Comparison of ENCODE assay signal across 16 cellular contexts in the genomic region with DNA sequence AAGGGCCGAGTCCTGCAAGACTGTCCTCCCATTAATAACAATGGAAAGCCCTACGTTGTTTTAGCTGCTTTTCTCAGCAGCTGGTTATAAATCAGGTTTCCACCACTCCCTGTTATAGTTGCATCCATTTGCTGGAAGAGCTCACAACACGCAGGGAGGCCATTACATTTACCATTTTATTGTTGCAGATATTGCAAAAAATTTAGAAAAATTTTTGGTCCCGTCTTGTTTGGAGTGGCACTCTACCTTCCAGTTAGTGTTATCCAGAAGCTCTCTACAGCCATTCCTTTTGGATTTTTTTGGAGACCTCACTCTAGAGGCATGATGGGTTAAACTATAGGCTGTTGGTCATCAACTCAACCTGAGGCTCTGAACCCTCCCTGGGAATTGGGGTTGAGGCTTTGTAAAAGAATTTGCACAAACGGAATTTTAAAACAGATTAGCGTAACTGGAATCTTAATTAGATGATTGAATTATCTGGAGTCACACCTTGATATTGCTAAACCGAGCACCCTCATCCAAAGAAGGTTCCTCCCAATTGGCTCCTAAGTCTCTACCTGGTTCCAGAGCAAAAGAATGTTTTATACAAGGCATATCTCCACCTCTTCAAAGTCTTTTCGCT.
DNase-seq lines count a peak whose midpoint lies in the region; ATAC-seq, FAIRE-seq and TF ChIP-seq lines count a peak whose summit lies in the region.
"Had no signal": no experiment of that assay in that cellular context is flagged by ENCODE, and none has a peak within 500 bp of the region (broad histone marks: within the 10 kb centered on the region; RNA-seq: fewer than 3 reads in every experiment).

No MANE protein-coding gene starts in this region.

- no peak overlapping the region for H4K8ac ChIP-seq in mesendoderm (ENCODE audit: low read depth, low read length)

- no peak overlapping the region for H3K4me3 ChIP-seq in endothelial cell of umbilical vein (replicated peaks in 1 of 3; ENCODE audit: insufficient read depth in 1 of 3, low read depth in 1 of 3, low read length in 3 of 3)
- peak overlapping the region; percentile 0 for H3K4me3 ChIP-seq in mesendoderm (ENCODE audit: low read length)
- H3K4me3 ChIP-seq in adrenal gland = no peak overlapping the region

- H3K36me3 Mint-ChIP-seq in activated naive CD8-positive, alpha-beta T cell treated with anti-CD3 and anti-CD28 coated beads for 36 hours = no peaks in the 10 kb centered on the region
- H3K36me3 Mint-ChIP-seq: activated naive CD4-positive, alpha-beta T cell treated with anti-CD3 and anti-CD28 coated beads, Interleukin-2, amount 10 ng/mL, durations not matched to agents 7 days and 5 days had no signal

- no peak overlapping the region for H2BK5ac ChIP-seq in mesendoderm (ENCODE audit: low read length)

- no peaks in the 10 kb centered on the region for H3K4me1 ChIP-seq in endothelial cell of umbilical vein (ENCODE audit: control insufficient read depth, extremely low read depth, insufficient read depth, low read length)
- H3K4me1 ChIP-seq in mesendoderm (ENCODE audit: control insufficient read depth, low read depth, low read length) = no peaks in the 10 kb centered on the region
- H3K4me1 ChIP-seq in adrenal gland (replicated peaks in 1 of 2) = no peaks in the 10 kb centered on the region

- POLR2A ChIA-PET in endothelial cell of umbilical vein (lab: Charles Lee) = no interaction called here

- no peak overlapping the region for H3K4ac ChIP-seq in mesendoderm (ENCODE audit: low read depth, low read length)

- no peak overlapping the region for H2BK120ac ChIP-seq in mesendoderm (ENCODE audit: low read depth, low read length)

- H3K27me3 ChIP-seq in endothelial cell of umbilical vein (ENCODE audit: control insufficient read depth in 2 of 2, insufficient read depth in 2 of 2, low read length in 2 of 2) = no peaks in the 10 kb centered on the region
- no peaks in the 10 kb centered on the region for H3K27me3 ChIP-seq in mesendoderm (ENCODE audit: insufficient read depth, low read length, poor library complexity)
- H3K27me3 ChIP-seq in adrenal gland = peaks cover 13% of the 10 kb centered on the region

- no peak overlapping the region for H3K4me3 Mint-ChIP-seq in activated naive CD8-positive, alpha-beta T cell treated with anti-CD3 and anti-CD28 coated beads for 36 hours
- H3K4me3 Mint-ChIP-seq: activated naive CD4-positive, alpha-beta T cell treated with anti-CD3 and anti-CD28 coated beads, Interleukin-2, amount 10 ng/mL, durations not matched to agents 7 days and 5 days had no signal

- no peak overlapping the region for H3K23ac ChIP-seq in mesendoderm (ENCODE audit: low read length)

- H3K9me1 ChIP-seq in endothelial cell of umbilical vein (replicated peaks; ENCODE audit: control insufficient read depth, extremely low read depth, insufficient read depth, low read length) = no peaks in the 10 kb centered on the region

- no peak overlapping the region for H2AK5ac ChIP-seq in mesendoderm (ENCODE audit: low read length)

- H3K27ac Mint-ChIP-seq in activated naive CD8-positive, alpha-beta T cell treated with anti-CD3 and anti-CD28 coated beads for 36 hours = no peak overlapping the region
- H3K27ac Mint-ChIP-seq: activated naive CD4-positive, alpha-beta T cell treated with anti-CD3 and anti-CD28 coated beads, Interleukin-2, amount 10 ng/mL, durations not matched to agents 7 days and 5 days; progenitor cell of endocrine pancreas had no signal

- no peak overlapping the region for H2BK15ac ChIP-seq in mesendoderm (replicated peaks; ENCODE audit: low read depth)

- no peaks in the 10 kb centered on the region for H3K79me2 ChIP-seq in endothelial cell of umbilical vein (ENCODE audit: control insufficient read depth, insufficient read depth, low read length)
- no peaks in the 10 kb centered on the region for H3K79me2 ChIP-seq in mesendoderm (ENCODE audit: control insufficient read depth, insufficient read depth, low read length)

- no peak for TF ChIP-seq CTCF in endothelial cell of umbilical vein (IDR thresholded peaks at IDR 0.05; ENCODE audit: extremely low read depth in 1 of 2, insufficient read depth in 1 of 2, low read depth in 1 of 2, low read length in 2 of 2)
- no peak for TF ChIP-seq CTCF in adrenal gland (IDR thresholded peaks at IDR 0.05)

- no peaks in the 10 kb centered on the region for H3K79me1 ChIP-seq in mesendoderm (ENCODE audit: low read length)

- no peak overlapping the region for H3K18ac ChIP-seq in mesendoderm (ENCODE audit: low read length)

- H3K9ac ChIP-seq in endothelial cell of umbilical vein (replicated peaks; ENCODE audit: extremely low read depth, insufficient read depth, low read length) = no peak overlapping the region
- no peak overlapping the region for H3K9ac ChIP-seq in mesendoderm (ENCODE audit: low read length)

- H3K56ac ChIP-seq in mesendoderm (ENCODE audit: low read length) = no peak overlapping the region

- WGBS in mesendoderm (ENCODE audit: extremely low coverage, insufficient coverage, low lambda C conversion rate) = no CpG with 5 or more reads among the region's 8 CpGs
- 39 to 51% (median 45%) methylated on average over 8 of the region's 8 CpGs for WGBS in adrenal gland, 4 donors

- no peaks in the 10 kb centered on the region for H3K4me1 Mint-ChIP-seq in activated naive CD8-positive, alpha-beta T cell treated with anti-CD3 and anti-CD28 coated beads for 36 hours
- H3K4me1 Mint-ChIP-seq: activated naive CD4-positive, alpha-beta T cell treated with anti-CD3 and anti-CD28 coated beads, Interleukin-2, amount 10 ng/mL, durations not matched to agents 7 days and 5 days had no signal

- H3K9me3 ChIP-seq in endothelial cell of umbilical vein (replicated peaks; ENCODE audit: control insufficient read depth, insufficient read depth, low read length) (peaks cover 34% of the 10 kb centered on the region), adrenal gland (replicated peaks in 1 of 3) (no peaks in the 10 kb centered on the region)

- H3K27ac ChIP-seq in endothelial cell of umbilical vein (ENCODE audit: insufficient read depth, low read depth, low read length) (no peak overlapping the region), mesendoderm (ENCODE audit: low read depth, low read length) (no peak overlapping the region), adrenal gland (no peak overlapping the region)

- no peak overlapping the region for H3K4me2 ChIP-seq in endothelial cell of umbilical vein (ENCODE audit: insufficient read depth, low read length)
- H3K4me2 ChIP-seq in mesendoderm (ENCODE audit: low read length) = no peak overlapping the region

- no TSS peak for BruUV-seq in endothelial cell of umbilical vein (replicated peaks; lab: Mats Ljungman, UMichigan)

- no peak for FAIRE-seq in endothelial cell of umbilical vein (lab: Jason Lieb, UNC)
- FAIRE-seq: frontal cortex had no signal

- no peak overlapping the region for H2AFZ ChIP-seq in endothelial cell of umbilical vein (ENCODE audit: low read depth, low read length)

- TF ChIP-seq POLR2A in endothelial cell of umbilical vein (IDR thresholded peaks at IDR 0.05; ENCODE audit: low read depth, low read length) (no peak), adrenal gland (IDR thresholded peaks at IDR 0.05) (no peak)

- intact Hi-C loops in endothelial cell of umbilical vein (cut with micrococcal nuclease) (no loop called here), adrenal gland (cut with DNase I) (no loop called here)

- H3K9me3 Mint-ChIP-seq in activated naive CD8-positive, alpha-beta T cell treated with anti-CD3 and anti-CD28 coated beads for 36 hours = peaks cover 25% of the 10 kb centered on the region

- no peak for ATAC-seq in HG03571 (IDR thresholded peaks at IDR 0.05; ENCODE audit: unreplicated experiment)

- peak; percentile 92 for DNase-seq in ELF-1 (ENCODE audit: low read depth, low spot score)
- DNase-seq in NCI-H1694 treated with DMSO at 0.1 percent for 48 hours (lab: John Stamatoyannopoulos, UW) = peak; percentile 89
- DNase-seq in endothelial cell of umbilical vein (ENCODE audit: low read depth, low spot score) = peak; percentile 17
- no peak for DNase-seq in mesendoderm
- no peak for DNase-seq in activated naive CD8-positive, alpha-beta T cell treated with anti-CD3 and anti-CD28 coated beads for 36 hours
- DNase-seq in globus pallidus (ENCODE audit: low spot score) = no peak
- DNase-seq in adrenal gland = no peak
- DNase-seq: activated CD4-positive, CD25-positive, alpha-beta regulatory T cell; activated CD8-positive, alpha-beta memory T cell treated with anti-CD3 and anti-CD28 coated beads, Interleukin-2, amount 50 U/mL, for 48 hours; activated naive CD4-positive, alpha-beta T cell treated with anti-CD3 and anti-CD28 coated beads, Interleukin-2, amount 10 ng/mL, durations not matched to agents 7 days and 5 days; effector memory CD4-positive, alpha-beta T cell; stimulated activated CD4-positive, alpha-beta T cell treated with anti-CD3 and anti-CD28 coated beads, Interleukin-15, amount 100 ng/mL, for 24 hours; SW 1271 had no signal

- CTCF ChIA-PET in endothelial cell of umbilical vein (lab: Charles Lee) = no interaction called here

- dilution Hi-C loops in endothelial cell of umbilical vein (cut with MboI; ENCODE audit: extremely low pct_ligation_motif_present, low sequenced_read_pairs) = no loop called here

- H3K27me3 Mint-ChIP-seq in activated naive CD8-positive, alpha-beta T cell treated with anti-CD3 and anti-CD28 coated beads for 36 hours = peaks cover 42% of the 10 kb centered on the region
- H3K27me3 Mint-ChIP-seq: activated naive CD4-positive, alpha-beta T cell treated with anti-CD3 and anti-CD28 coated beads, Interleukin-2, amount 10 ng/mL, durations not matched to agents 7 days and 5 days; progenitor cell of endocrine pancreas had no signal

- H3K36me3 ChIP-seq in endothelial cell of umbilical vein (ENCODE audit: control insufficient read depth in 2 of 2, extremely low read depth in 1 of 2, insufficient read depth in 2 of 2, low read length in 2 of 2) = no peaks in the 10 kb centered on the region
- no peaks in the 10 kb centered on the region for H3K36me3 ChIP-seq in mesendoderm (ENCODE audit: control insufficient read depth, insufficient read depth, low read length)
- no peaks in the 10 kb centered on the region for H3K36me3 ChIP-seq in adrenal gland (replicated peaks in 1 of 2)

- H4K5ac ChIP-seq in mesendoderm (ENCODE audit: low read length) = no peak overlapping the region

- H4K20me1 ChIP-seq in endothelial cell of umbilical vein (replicated peaks; ENCODE audit: control insufficient read depth, extremely low read depth, insufficient read depth, low read length) = no peaks in the 10 kb centered on the region

TF ChIP-seq in endothelial cell of umbilical vein, 7 proteins besides CTCF, POLR2A, EP300 and RAD21 (continues in another document):
- TF ChIP-seq FOS (IDR thresholded peaks at IDR 0.05; ENCODE audit: borderline replicate concordance, insufficient read depth, low read length) (no peak), JUN (IDR thresholded peaks at IDR 0.05; ENCODE audit: borderline replicate concordance, insufficient read depth, insufficient read length, low read depth) (no peak), POLR2AphosphoS5 (IDR thresholded peaks at IDR 0.05; ENCODE audit: insufficient read depth, low read depth, low read length) (no peak), MAX (IDR thresholded peaks at IDR 0.05; ENCODE audit: insufficient read depth, insufficient read length) (no peak)

Comparison
In these comparisons a context has a peak if more than half of its experiments do, and no peak if none do; other contexts are left out.
1. DNase-seq: peak in ELF-1 (single experiment), NCI-H1694 treated with DMSO at 0.1 percent for 48 hours (single experiment) and endothelial cell of umbilical vein (single experiment); none in mesendoderm (single experiment), activated naive CD8-positive, alpha-beta T cell treated with anti-CD3 and anti-CD28 coated beads for 36 hours (single experiment), globus pallidus (single experiment) and adrenal gland (0 of 7).